In the genomic region with DNA sequence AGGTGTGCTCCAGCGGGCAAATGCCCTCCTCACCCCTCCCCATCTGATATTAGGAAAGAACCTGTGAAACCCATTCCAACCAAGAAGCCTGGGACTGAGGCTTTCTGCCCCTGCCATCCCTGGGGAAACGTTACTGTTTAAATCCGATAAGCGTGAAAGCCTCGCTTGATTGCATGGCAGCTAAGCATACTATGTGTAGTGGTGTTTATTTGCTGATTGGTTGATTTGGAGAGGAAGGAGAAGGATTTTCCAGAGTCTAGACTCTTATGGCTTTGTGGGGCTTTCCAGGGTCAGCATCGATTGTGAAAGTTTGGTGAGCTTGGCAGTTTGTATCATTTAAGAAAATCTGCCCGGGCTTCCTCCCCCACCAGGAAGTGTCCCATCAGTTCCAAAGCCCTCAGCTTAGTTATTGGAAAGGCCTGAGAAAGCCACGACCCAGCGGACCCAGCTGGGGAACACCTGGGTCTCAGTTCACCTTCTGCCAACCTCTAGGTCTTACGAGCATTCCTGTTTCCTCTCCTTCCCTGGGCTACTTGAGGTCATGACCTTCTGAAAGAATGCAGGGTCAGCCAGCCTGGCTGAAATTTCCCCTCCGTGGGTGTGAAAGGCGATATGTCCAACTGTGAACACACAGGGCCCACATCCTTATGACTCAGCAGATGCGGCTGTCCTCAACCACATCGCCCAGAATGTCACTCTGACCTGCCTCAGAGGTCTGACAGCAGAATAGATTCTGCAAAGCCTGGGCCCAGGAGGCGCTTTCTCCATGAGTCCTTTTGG, we compare ENCODE assay signal across 8 cellular contexts.
DNase-seq lines count a peak whose midpoint lies in the region; ATAC-seq and TF ChIP-seq lines count a peak whose summit lies in the region.

No MANE protein-coding gene starts in this region.

- H3K9me3 ChIP-seq in PC-3 (ENCODE audit: low read length) = no peaks in the 10 kb centered on the region
- no peaks in the 10 kb centered on the region for H3K9me3 ChIP-seq in hepatocyte (ENCODE audit: low read depth)

- H3K4me3 ChIP-seq in PC-3 (ENCODE audit: low read length) = no peak overlapping the region
- H3K4me3 ChIP-seq in epithelial cell of proximal tubule (ENCODE audit: low read depth, low read length) = no peak overlapping the region
- no peak overlapping the region for H3K4me3 ChIP-seq in hepatocyte

- H3K4me2 ChIP-seq in PC-3 (ENCODE audit: low read length) (no peak overlapping the region), hepatocyte (no peak overlapping the region)

- no peaks in the 10 kb centered on the region for H3K36me3 ChIP-seq in PC-3 (ENCODE audit: low read depth, low read length)
- no peaks in the 10 kb centered on the region for H3K36me3 ChIP-seq in hepatocyte (replicated peaks; ENCODE audit: insufficient read depth, low read depth)

- BruUV-seq in PC-3 (replicated peaks; lab: Mats Ljungman, UMichigan) = no TSS peak

- no peak overlapping the region for H3K9ac ChIP-seq in PC-3 (ENCODE audit: low read length)

- peak; percentile 45 for DNase-seq in AG09319 (ENCODE audit: extremely low read depth, low read depth)
- peak; percentile 43 for DNase-seq in PC-3
- peak; percentile 44 for DNase-seq in epithelial cell of proximal tubule (ENCODE audit: low read depth)
- DNase-seq in pulmonary artery endothelial cell (ENCODE audit: low read depth, low spot score) = peak; percentile 22
- DNase-seq in NCI-H526 (lab: John Stamatoyannopoulos, UW) = no peak
- DNase-seq in hepatocyte (ENCODE audit: low spot score) = no peak

- intact Hi-C loops in PC-3 (cut with micrococcal nuclease) = no loop called here

- H3K27ac ChIP-seq in PC-3 (ENCODE audit: low read length) (no peak overlapping the region), hepatocyte (no peak overlapping the region)

- POLR2A ChIA-PET in PC-3 (lab: Charles Lee; ENCODE audit: unreplicated experiment) = no interaction called here

- TF ChIP-seq CTCF in AG09319 (IDR thresholded peaks at IDR 0.05; ENCODE audit: low read depth, low read length) (no peak), PC-3 (conservative IDR thresholded peaks at IDR 0.05; ENCODE audit: low read depth, low read length) (no peak), epithelial cell of proximal tubule (conservative IDR thresholded peaks at IDR 0.05; ENCODE audit: low read depth, low read length) (no peak), hepatocyte (IDR thresholded peaks at IDR 0.05; ENCODE audit: poor library complexity) (no peak)

- no peak overlapping the region for H2AFZ ChIP-seq in PC-3 (ENCODE audit: low read length)
- H2AFZ ChIP-seq in hepatocyte = no peak overlapping the region

- ATAC-seq in GM18858 (IDR thresholded peaks at IDR 0.05; ENCODE audit: unreplicated experiment) (peak; percentile 50), HG02943 (IDR thresholded peaks at IDR 0.05; ENCODE audit: low read depth, unreplicated experiment) (peak; percentile 66), PC-3 (peak; percentile 48; the same call in 1 of the 2 replicates)

- CTCF ChIA-PET in PC-3 (lab: Charles Lee) = no interaction called here

- H4K20me1 ChIP-seq in PC-3 (ENCODE audit: low read length) (no peaks in the 10 kb centered on the region), hepatocyte (ENCODE audit: insufficient read depth, poor library complexity, severe bottlenecking) (no peaks in the 10 kb centered on the region)

- no peaks in the 10 kb centered on the region for H3F3A ChIP-seq in PC-3 (ENCODE audit: low read length, unreplicated experiment)

- no peaks in the 10 kb centered on the region for H3K9me2 ChIP-seq in PC-3 (replicated peaks; ENCODE audit: low read length)
- H3K9me2 ChIP-seq in hepatocyte (replicated peaks; ENCODE audit: insufficient read depth) = no peaks in the 10 kb centered on the region

- WGBS in hepatocyte (ENCODE audit: low lambda C conversion rate, missing lambda C conversion rate) = 63% methylated on average over 15 of the region's 15 CpGs

- H3K4me1 ChIP-seq in PC-3 (ENCODE audit: insufficient read depth, low read length) (peaks cover 9% of the 10 kb centered on the region; the same call in 1 of the 2 replicates), hepatocyte (ENCODE audit: insufficient read depth) (no peaks in the 10 kb centered on the region)

- H3K27me3 ChIP-seq in PC-3 (ENCODE audit: low read length) (no peaks in the 10 kb centered on the region), hepatocyte (no peaks in the 10 kb centered on the region)

- H3K79me2 ChIP-seq in PC-3 (ENCODE audit: low read length) (no peaks in the 10 kb centered on the region), hepatocyte (no peaks in the 10 kb centered on the region)

Comparison
In these comparisons a context has a peak if more than half of its experiments do, and no peak if none do; other contexts are left out.
1. DNase-seq: peak in AG09319 (single experiment), PC-3 (single experiment), epithelial cell of proximal tubule (single experiment) and pulmonary artery endothelial cell (single experiment); none in NCI-H526 (0 of 2) and hepatocyte (single experiment).
2. Peak in every context shown above with its lines, with median percentiles within 50 percentile points of each other: ATAC-seq.